ENCODE assay signal across 8 cellular contexts in genomic region chr2:68925298-68925885, GRCh38. TPM values are rescaled to one million over a fixed set of nuclear protein-coding genes. Genes with fewer than 3 reads are reported as not detected.
DNase-seq lines count a peak whose midpoint lies in the region; ATAC-seq, FAIRE-seq and TF ChIP-seq lines count a peak whose summit lies in the region.

No MANE protein-coding gene starts in this region.

- peak overlapping the region; percentile 36 for H3K4me2 ChIP-seq in Loucy (ENCODE audit: low read depth, low read length, poor library complexity, severe bottlenecking)

- CTCF ChIA-PET in A673 (lab: Charles Lee) = interaction anchor here (0.5 to 1.8 kb wide), 11 partner anchors 17 to 461 kb away, joined by 3 to 26 read pairs (median 7); partner anchors contain the start of genes APLF and FBXO48

- FAIRE-seq in islet of Langerhans (lab: Jason Lieb, UNC) = peak; percentile 60

- H3K27ac ChIP-seq in A673 (ENCODE audit: low read depth, low read length, poor library complexity, severe bottlenecking) (no peak overlapping the region), body of pancreas (no peak overlapping the region)

- no peak overlapping the region for H3K9ac ChIP-seq in Loucy (ENCODE audit: low read depth, low read length, poor library complexity, severe bottlenecking)

- H3K79me2 ChIP-seq in Loucy (ENCODE audit: insufficient read depth, low read length) = no peaks in the 10 kb centered on the region

- no peaks in the 10 kb centered on the region for H3K36me3 ChIP-seq in A673 (ENCODE audit: insufficient read depth, low read length, poor library complexity, severe bottlenecking)
- H3K36me3 ChIP-seq in Loucy (ENCODE audit: insufficient read depth, low read length) = no peaks in the 10 kb centered on the region
- no peaks in the 10 kb centered on the region for H3K36me3 ChIP-seq in body of pancreas (replicated peaks in 1 of 2; ENCODE audit: insufficient read depth in 1 of 2, low read depth in 2 of 2)

- WGBS in body of pancreas, 2 donors = 28 to 34% methylated on average over 8 of the region's 8 CpGs

- DNase-seq in A673 (ENCODE audit: low spot score) = peak; percentile 62
- peak; percentile 65 for DNase-seq in GM12865 (ENCODE audit: low read depth)
- DNase-seq in SKM-1 treated with dmso at 0.1 percent for 144 hours (lab: John Stamatoyannopoulos, UW; ENCODE audit: unreplicated experiment) = peak; percentile 58
- DNase-seq in body of pancreas = peak; percentile 40 to 67 (median 56)
- peak in 2 of 3 donors; percentile 19 to 26 for DNase-seq in stimulated activated CD4-positive, alpha-beta T cell treated with anti-CD3 and anti-CD28 coated beads, TNF-alpha, amount 100 ng/mL, for 1 hour (ENCODE audit: low read depth in 3 of 3, low spot score in 1 of 3)

- peak overlapping the region; percentile 14 for H2AFZ ChIP-seq in Loucy (ENCODE audit: low read length)

- H3K27me3 ChIP-seq in A673 (replicated peaks; ENCODE audit: insufficient read depth, low read depth, low read length, poor library complexity) (no peaks in the 10 kb centered on the region), Loucy (ENCODE audit: insufficient read depth, low read length, poor library complexity, severe bottlenecking) (no peaks in the 10 kb centered on the region), body of pancreas (no peaks in the 10 kb centered on the region)

- ATAC-seq in body of pancreas (peak; percentile 77), GM18520 (IDR thresholded peaks at IDR 0.05; ENCODE audit: unreplicated experiment) (no peak)

- no peaks in the 10 kb centered on the region for H3K4me1 ChIP-seq in A673 (ENCODE audit: insufficient read depth, low read length, poor library complexity, severe bottlenecking)
- peaks cover 8% of the 10 kb centered on the region for H3K4me1 ChIP-seq in Loucy (ENCODE audit: insufficient read depth, low read length, poor library complexity, severe bottlenecking)
- H3K4me1 ChIP-seq in body of pancreas = peaks cover 7% of the 10 kb centered on the region

- H3K9me2 ChIP-seq in Loucy (replicated peaks; ENCODE audit: low read depth, low read length) = no peaks in the 10 kb centered on the region

- H3K4me3 ChIP-seq in A673 (ENCODE audit: low read depth, low read length, poor library complexity, severe bottlenecking) (no peak overlapping the region), GM12865 (ENCODE audit: low read depth, low read length) (no peak overlapping the region), Loucy (ENCODE audit: low read length, poor library complexity, severe bottlenecking) (no peak overlapping the region), body of pancreas (no peak overlapping the region)

- no peaks in the 10 kb centered on the region for H4K20me1 ChIP-seq in Loucy (ENCODE audit: insufficient read depth, low read length, poor library complexity, severe bottlenecking)

- POLR2A ChIA-PET in A673 (lab: Charles Lee; ENCODE audit: low non-redundant PET) = no interaction called here

- no TSS peak for BruUV-seq in A673 (replicated peaks; lab: Mats Ljungman, UMichigan)

- no peak for TF ChIP-seq POLR2A in body of pancreas (IDR thresholded peaks at IDR 0.05)

- intact Hi-C loops in A673 (cut with micrococcal nuclease; ENCODE audit: unreplicated experiment) (loop anchor here (1.0 to 5.0 kb wide), 4 partner anchors 174 to 463 kb away; no protein-coding TSS in a partner anchor), body of pancreas (cut with DNase I) (loop anchor here (5.0 to 10.0 kb wide), 2 partner anchors 173 to 461 kb away; partner anchors contain the start of genes APLF and FBXO48)

- TF ChIP-seq CTCF in A673 (conservative IDR thresholded peaks at IDR 0.05; ENCODE audit: low read depth, low read length) (peak; percentile 80), GM12865 (IDR thresholded peaks at IDR 0.05; ENCODE audit: insufficient read depth, low read depth, low read length, missing control alignments) (peak; percentile 96), Loucy (conservative IDR thresholded peaks at IDR 0.05; ENCODE audit: low read length) (peak; percentile 99), body of pancreas (IDR thresholded peaks at IDR 0.05) (peak; percentile 79 to 96 (median 91))

- H3K9me3 ChIP-seq in A673 (ENCODE audit: low read depth, low read length, poor library complexity, severe bottlenecking) (no peaks in the 10 kb centered on the region), Loucy (ENCODE audit: insufficient read depth, low read depth, low read length) (no peaks in the 10 kb centered on the region), body of pancreas (no peaks in the 10 kb centered on the region)

- no peaks in the 10 kb centered on the region for H3F3A ChIP-seq in Loucy (ENCODE audit: low read depth)

RNA-seq across cellular contexts. Expression of gene GKN2, which starts 27.3 kb away (rescaled TPM):
- total RNA-seq in A673 (2021) (not detected in 2 replicates), body of pancreas (not detected)

RNA-seq across cellular contexts. Expression of gene GKN1, which starts 49.0 kb away (rescaled TPM):
- total RNA-seq in A673 (2021) (not detected in 2 replicates), body of pancreas (not detected)

RNA-seq across cellular contexts. Expression of gene BMP10, which starts 54.2 kb away (rescaled TPM):
- not detected in 2 replicates for total RNA-seq in A673 (2021)
- total RNA-seq in body of pancreas = not detected
